1 cellular context compared by ENCODE assay signal in the genomic region with DNA sequence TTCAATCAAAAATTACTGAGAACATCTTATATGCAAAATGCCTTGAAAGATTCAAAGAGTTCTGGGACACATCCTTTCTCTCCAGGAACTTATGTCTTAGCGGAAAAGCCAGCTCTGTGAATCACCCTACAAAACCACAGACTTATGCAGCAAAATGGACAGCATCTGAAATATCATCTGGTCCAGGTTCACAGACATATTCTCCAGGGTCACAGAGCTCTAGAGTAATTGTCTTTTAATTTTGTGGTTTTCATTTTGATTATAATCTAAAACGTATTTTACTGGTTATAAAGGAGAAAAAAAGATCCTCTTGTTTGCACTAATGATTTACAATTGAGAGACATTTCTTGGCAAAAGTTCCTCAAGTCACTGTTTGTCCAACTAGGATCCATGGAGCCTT.
TF ChIP-seq lines count a peak whose summit lies in the region.

No MANE protein-coding gene starts in this region.

TF ChIP-seq in IMR-90, 13 proteins besides CTCF, POLR2A, EP300 and RAD21:
- TF ChIP-seq CHD1 (IDR thresholded peaks at IDR 0.05; ENCODE audit: low read depth, low read length) (no peak), FOS (IDR thresholded peaks at IDR 0.05; ENCODE audit: low read depth, low read length) (0 out of 2 replicates have a peak, but pooled peaks have one; percentile 14)
